ENCODE assay signal across 8 cellular contexts in genomic region chr2:18378020-18378653, GRCh38.
DNase-seq lines count a peak whose midpoint lies in the region; ATAC-seq and TF ChIP-seq lines count a peak whose summit lies in the region.

No MANE protein-coding gene starts in this region.

- H3K9me3 Mint-ChIP-seq in CD14-positive monocyte, result no peaks in the 10 kb centered on the region
- no peaks in the 10 kb centered on the region for H3K9me3 Mint-ChIP-seq in activated T-cell treated with anti-CD3 and anti-CD28 coated beads, Interleukin-2, amount 50 U/mL, for 24 hours

- no peak for DNase-seq in CD14-positive monocyte (ENCODE audit: low spot score)
- peak; percentile 35 to 73 (median 37) for DNase-seq in NCI-H1417 (lab: John Stamatoyannopoulos, UW)
- DNase-seq in WERI-Rb-1, result peak; percentile 61
- peak; percentile 29 for DNase-seq in globus pallidus (ENCODE audit: low spot score)
- DNase-seq in psoas muscle, result no peak
- DNase-seq in activated T-cell treated with anti-CD3 and anti-CD28 coated beads, Interleukin-2, amount 50 U/mL, for 24 hours, result no peak

- peak; percentile 95 for ATAC-seq in GM18511 (IDR thresholded peaks at IDR 0.05; ENCODE audit: unreplicated experiment)
- ATAC-seq in HG02852 (IDR thresholded peaks at IDR 0.05; ENCODE audit: unreplicated experiment), result peak; percentile 82
- peak; percentile 46 to 71 (median 52) for ATAC-seq in psoas muscle

- no peaks in the 10 kb centered on the region for H3K4me1 ChIP-seq in psoas muscle

- intact Hi-C loops in CD14-positive monocyte (cut with micrococcal nuclease) (loop anchor here in 1 of 2 donors (5.0 kb wide), 1 partner anchor 526 kb away; no protein-coding TSS in a partner anchor), psoas muscle (cut with DNase I) (loop anchor here (5.0 to 10.0 kb wide), 5 partner anchors 193 to 663 kb away; no protein-coding TSS in a partner anchor)

- H3K27me3 ChIP-seq in WERI-Rb-1 (ENCODE audit: insufficient read depth, low read depth, severe bottlenecking) (no peaks in the 10 kb centered on the region), psoas muscle (ENCODE audit: insufficient read depth in 3 of 3, low read length in 2 of 3) (no peaks in the 10 kb centered on the region)

- no peaks in the 10 kb centered on the region for H3K36me3 ChIP-seq in WERI-Rb-1
- no peaks in the 10 kb centered on the region for H3K36me3 ChIP-seq in psoas muscle (ENCODE audit: insufficient read depth in 1 of 2, low read depth in 1 of 2)

- peaks cover 4 to 8% (median 6%) of the 10 kb centered on the region in 3 donors for H3K27me3 Mint-ChIP-seq in CD14-positive monocyte (ENCODE audit: low read depth in 3 of 3)
- peaks cover 12% of the 10 kb centered on the region for H3K27me3 Mint-ChIP-seq in activated T-cell treated with anti-CD3 and anti-CD28 coated beads, Interleukin-2, amount 50 U/mL, for 24 hours

- no peaks in the 10 kb centered on the region for H3K36me3 Mint-ChIP-seq in CD14-positive monocyte
- no peaks in the 10 kb centered on the region for H3K36me3 Mint-ChIP-seq in activated T-cell treated with anti-CD3 and anti-CD28 coated beads, Interleukin-2, amount 50 U/mL, for 24 hours (ENCODE audit: low read depth)

- H3K4me3 Mint-ChIP-seq in CD14-positive monocyte, result no peak overlapping the region
- H3K4me3 Mint-ChIP-seq in activated T-cell treated with anti-CD3 and anti-CD28 coated beads, Interleukin-2, amount 50 U/mL, for 24 hours, result no peak overlapping the region

- H3K9me3 ChIP-seq in WERI-Rb-1 (ENCODE audit: severe bottlenecking), result no peaks in the 10 kb centered on the region
- no peaks in the 10 kb centered on the region for H3K9me3 ChIP-seq in psoas muscle

- H3K4me3 ChIP-seq in WERI-Rb-1 (ENCODE audit: low read depth, low read length) (no peak overlapping the region), psoas muscle (no peak overlapping the region)

- H3K4me1 Mint-ChIP-seq in CD14-positive monocyte, result no peaks in the 10 kb centered on the region
- H3K4me1 Mint-ChIP-seq in activated T-cell treated with anti-CD3 and anti-CD28 coated beads, Interleukin-2, amount 50 U/mL, for 24 hours (ENCODE audit: low read depth), result no peaks in the 10 kb centered on the region

- H3K27ac ChIP-seq in WERI-Rb-1 (no peak overlapping the region), psoas muscle (no peak overlapping the region)

- 40 to 47% (median 43%) methylated on average over 4 of the region's 4 CpGs for WGBS in psoas muscle, 3 donors

- no peak overlapping the region for H3K27ac Mint-ChIP-seq in CD14-positive monocyte
- no peak overlapping the region for H3K27ac Mint-ChIP-seq in activated T-cell treated with anti-CD3 and anti-CD28 coated beads, Interleukin-2, amount 50 U/mL, for 24 hours

- peak; percentile 75 for TF ChIP-seq CTCF in CD14-positive monocyte (IDR thresholded peaks at IDR 0.05)
- TF ChIP-seq CTCF in WERI-Rb-1 (IDR thresholded peaks at IDR 0.05; ENCODE audit: low read depth, low read length), result peak; percentile 74
- peak; percentile 79 for TF ChIP-seq CTCF in psoas muscle (IDR thresholded peaks at IDR 0.05)

Comparison
In these comparisons a context has a peak if more than half of its experiments do, and no peak if none do; other contexts are left out.
1. DNase-seq: peak in NCI-H1417 (3 of 3), WERI-Rb-1 (single experiment) and globus pallidus (single experiment); none in CD14-positive monocyte (single experiment), psoas muscle (0 of 2) and activated T-cell treated with anti-CD3 and anti-CD28 coated beads, Interleukin-2, amount 50 U/mL, for 24 hours (single experiment).
2. Peak in every context shown above with its lines, with median percentiles within 50 percentile points of each other: CTCF ChIP-seq and ATAC-seq.